Comparison of ENCODE assay signal across 25 cellular contexts in the genomic region with DNA sequence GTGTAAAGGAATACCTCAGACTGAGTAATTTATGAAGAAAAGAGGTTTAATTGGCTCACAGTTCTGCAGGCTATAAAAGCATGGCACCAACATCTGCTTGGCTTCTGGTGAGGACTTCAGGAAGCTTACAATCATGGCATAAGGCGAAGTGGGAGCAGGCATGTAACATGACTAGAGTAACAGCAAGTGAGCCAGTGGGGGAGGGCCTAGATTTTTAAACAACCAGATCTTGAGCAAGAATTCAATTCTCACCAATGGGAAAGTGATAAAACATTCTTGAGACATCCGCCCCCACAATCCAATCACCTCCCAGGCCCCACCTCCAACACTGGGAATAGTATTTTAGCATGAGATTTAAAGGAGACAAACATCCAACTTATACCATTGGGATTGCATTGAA. TPM values are rescaled to one million over a fixed set of nuclear protein-coding genes. Genes with fewer than 3 reads are reported as not detected.
"Had no signal": no experiment of that assay in that cellular context is flagged by ENCODE, and none has a peak within 500 bp of the region (broad histone marks: within the 10 kb centered on the region; RNA-seq: fewer than 3 reads in every experiment).

No MANE protein-coding gene starts in this region.

- H3K9me3 ChIP-seq: left lung, upper lobe of left lung had no signal

- H3K36me3 Mint-ChIP-seq: activated CD4-positive, alpha-beta memory T cell treated with anti-CD3 and anti-CD28 coated beads for 36 hours; activated naive CD4-positive, alpha-beta T cell treated with anti-CD3 and anti-CD28 coated beads, Interleukin-2, amount 50 U/mL, for 24 hours; brain had no signal

- ATAC-seq: left lung; naive thymus-derived CD8-positive, alpha-beta T cell had no signal

- H3K27me3 ChIP-seq: left lung, upper lobe of left lung had no signal

- H3K4me1 ChIP-seq: left lung had no signal

- H3K27ac Mint-ChIP-seq: activated CD4-positive, alpha-beta memory T cell treated with anti-CD3 and anti-CD28 coated beads for 36 hours; activated naive CD4-positive, alpha-beta T cell treated with anti-CD3 and anti-CD28 coated beads, Interleukin-2, amount 50 U/mL, for 24 hours; brain; naive thymus-derived CD8-positive, alpha-beta T cell; progenitor cell of endocrine pancreas; T-helper 1 cell treated with Interleukin-12 subunit alpha and Interleukin-12 subunit beta and Interleukin-4 antibody, amounts not matched to agents 30 μg/mL and 1 μg/mL, for 36 hours had no signal

- H3K4me1 Mint-ChIP-seq: activated naive CD4-positive, alpha-beta T cell treated with anti-CD3 and anti-CD28 coated beads, Interleukin-2, amount 50 U/mL, for 24 hours had no signal

- H3K36me3 ChIP-seq: left lung, upper lobe of left lung had no signal

- H3K4me3 ChIP-seq: left lung, lung, upper lobe of left lung had no signal

- H3K27me3 Mint-ChIP-seq: activated CD4-positive, alpha-beta memory T cell treated with anti-CD3 and anti-CD28 coated beads for 36 hours; activated naive CD4-positive, alpha-beta T cell treated with anti-CD3 and anti-CD28 coated beads, Interleukin-2, amount 50 U/mL, for 24 hours; brain; progenitor cell of endocrine pancreas had no signal

- DNase-seq: activated CD4-positive, alpha-beta memory T cell treated with anti-CD3 and anti-CD28 coated beads for 36 hours; activated CD4-positive, alpha-beta T cell treated with anti-CD3 and anti-CD28 coated beads for 48 hours; activated gamma-delta T cell treated with Interleukin-2 at 50 U/mL for 16 hours; activated T-cell treated with anti-CD3 and anti-CD28 coated beads, Interleukin-2, amount 50 U/mL, for 1 hour; aorta; caudate nucleus; dermis blood vessel endothelial cell; effector CD8-positive, alpha-beta T cell; erythroblast; foreskin melanocyte; left lung; naive thymus-derived CD8-positive, alpha-beta T cell; retina; stimulated activated CD4-positive, alpha-beta T cell treated with anti-CD3 and anti-CD28 coated beads, Interleukin-2, amount 100 ng/mL, for 48 hours; stimulated activated CD8-positive, alpha-beta memory T cell treated with anti-CD3 and anti-CD28 coated beads, Interleukin-4, amount 100 ng/mL, for 48 hours; stimulated activated naive CD4-positive, alpha-beta T cell; T1000; upper lobe of left lung had no signal

- H3K27ac ChIP-seq: left lung, upper lobe of left lung had no signal

- H3K4me3 Mint-ChIP-seq: activated CD4-positive, alpha-beta memory T cell treated with anti-CD3 and anti-CD28 coated beads for 36 hours; activated naive CD4-positive, alpha-beta T cell treated with anti-CD3 and anti-CD28 coated beads, Interleukin-2, amount 50 U/mL, for 24 hours; brain; naive thymus-derived CD8-positive, alpha-beta T cell; T-helper 1 cell treated with Interleukin-12 subunit alpha and Interleukin-12 subunit beta and Interleukin-4 antibody, amounts not matched to agents 30 μg/mL and 1 μg/mL, for 36 hours had no signal

- H3K9me3 Mint-ChIP-seq: activated CD4-positive, alpha-beta memory T cell treated with anti-CD3 and anti-CD28 coated beads for 36 hours; activated naive CD4-positive, alpha-beta T cell treated with anti-CD3 and anti-CD28 coated beads, Interleukin-2, amount 50 U/mL, for 24 hours; T-helper 1 cell treated with Interleukin-12 subunit alpha and Interleukin-12 subunit beta and Interleukin-4 antibody, amounts not matched to agents 30 μg/mL and 1 μg/mL, for 36 hours had no signal

RNA-seq across cellular contexts. Expression of a gene that starts 44.2 kb away (rescaled TPM):
- total RNA-seq: dermis blood vessel endothelial cell, kidney epithelial cell, osteoblast, progenitor cell of endocrine pancreas had no signal
